In the genomic region with DNA sequence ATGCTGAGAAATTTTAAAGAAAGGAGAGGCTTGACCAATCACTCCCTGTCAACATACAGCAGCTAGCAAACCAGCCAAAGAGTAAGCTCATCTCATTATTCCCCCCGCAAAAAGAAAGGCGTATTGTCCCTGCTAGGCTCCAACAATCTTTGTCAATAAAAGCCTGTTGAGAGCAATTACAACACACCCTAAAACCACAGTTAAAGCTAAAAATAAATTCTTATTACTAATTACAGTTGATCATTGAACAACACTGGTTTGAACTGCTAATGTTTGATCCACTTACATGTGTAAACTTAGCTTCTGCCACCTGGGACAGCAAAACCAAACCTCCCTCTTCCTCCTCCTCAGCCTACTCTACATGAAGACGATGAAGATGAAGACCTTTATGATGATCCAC, we compare ENCODE assay signal across 19 cellular contexts.
DNase-seq lines count a peak whose midpoint lies in the region; ATAC-seq and TF ChIP-seq lines count a peak whose summit lies in the region.
"Had no signal": no experiment of that assay in that cellular context is flagged by ENCODE, and none has a peak within 500 bp of the region (broad histone marks: within the 10 kb centered on the region; RNA-seq: fewer than 3 reads in every experiment).

No MANE protein-coding gene starts in this region.

- in situ Hi-C loops in GM13976 (cut with MboI; ENCODE audit: low sequenced_read_pairs, unreplicated experiment) = no loop called here

- no peak for TF ChIP-seq CTCF in GM13976 (IDR thresholded peaks at IDR 0.05; ENCODE audit: borderline replicate concordance, control extremely low read depth, extremely low read depth, insufficient read depth, missing control alignments)

- peak; percentile 44 for ATAC-seq in GM19452 (IDR thresholded peaks at IDR 0.05; ENCODE audit: unreplicated experiment)
- peak; percentile 57 for ATAC-seq in HG03457 (IDR thresholded peaks at IDR 0.05; ENCODE audit: unreplicated experiment)
- ATAC-seq in HG03108 (IDR thresholded peaks at IDR 0.05; ENCODE audit: unreplicated experiment) = no peak
- no peak for ATAC-seq in GM18520 (IDR thresholded peaks at IDR 0.05; ENCODE audit: unreplicated experiment)
- ATAC-seq: HepG2, Right ventricle myocardium inferior had no signal

- DNase-seq in COR-L47 (lab: John Stamatoyannopoulos, UW) (peak; percentile 73), globus pallidus (ENCODE audit: low spot score) (peak; percentile 52), GM13976 (ENCODE audit: low spot score) (no peak), GM03348 (ENCODE audit: low spot score) (no peak)
- DNase-seq: CD4-positive, alpha-beta memory T cell; DMS79; KBM-7; NCI-H1105 treated with DMSO at 0.1 percent for 48 hours; NCI-H187; NCI-H2107; NCI-H526; Peyer's patch; SW 1271 had no signal

Comparison
In these comparisons a context has a peak if more than half of its experiments do, and no peak if none do; other contexts are left out.
1. DNase-seq: peak in COR-L47 (single experiment) and globus pallidus (single experiment); none in GM13976 (single experiment) and GM03348 (single experiment).
2. ATAC-seq: peak in GM19452 (single experiment) and HG03457 (single experiment); none in HG03108 (single experiment) and GM18520 (single experiment).